ENCODE assay signal across 22 cellular contexts in the genomic region with DNA sequence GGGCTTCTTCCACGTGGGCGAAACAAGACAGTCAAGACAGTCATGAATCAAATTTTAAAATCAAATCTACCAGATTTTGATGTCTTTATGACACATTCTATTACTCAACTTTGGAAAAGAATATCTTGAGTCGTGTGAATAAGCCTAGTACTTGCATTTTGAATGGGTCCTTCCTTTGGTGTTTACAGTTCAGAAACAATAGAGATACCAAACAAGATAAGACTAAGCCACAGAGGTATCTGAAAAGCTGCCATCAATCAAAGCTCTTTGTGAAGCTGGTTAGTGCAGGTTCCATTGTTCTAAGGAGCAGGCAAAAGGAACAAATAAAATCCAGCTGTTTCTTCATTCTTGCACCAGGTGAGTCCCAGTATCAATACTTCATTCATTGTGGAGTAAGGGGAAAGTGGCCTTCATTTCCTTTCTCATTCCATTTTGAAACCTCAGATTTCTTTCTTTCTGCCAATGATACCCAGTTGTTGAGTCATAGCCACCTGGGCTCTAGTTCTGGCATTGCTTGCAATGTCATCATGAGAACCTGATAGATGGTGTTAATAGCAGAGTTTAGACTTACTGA.
DNase-seq lines count a peak whose midpoint lies in the region; TF ChIP-seq lines count a peak whose summit lies in the region.
"Had no signal": no experiment of that assay in that cellular context is flagged by ENCODE, and none has a peak within 500 bp of the region (broad histone marks: within the 10 kb centered on the region; RNA-seq: fewer than 3 reads in every experiment).

No MANE protein-coding gene starts in this region.

- H3K4me1 Mint-ChIP-seq in H9: peaks cover 28 to 58% of the 10 kb centered on the region in 2 experiments
- H3K4me1 Mint-ChIP-seq: CD4-positive, CD25-positive, alpha-beta regulatory T cell; stimulated activated effector memory CD8-positive, alpha-beta T cell treated with anti-CD3 and anti-CD28 coated beads, Interleukin-12 subunit alpha, Interleukin-12 subunit beta, amount 100 ng/mL, for 72 hours had no signal

- H3K27me3 Mint-ChIP-seq in H9 (ENCODE audit: low read depth): no peaks in the 10 kb centered on the region

- H3K14ac ChIP-seq in H9 (ENCODE audit: insufficient read depth, low read length): no peak overlapping the region

- H3K27me3 ChIP-seq in H9 (ENCODE audit: insufficient read depth, low read length): no peaks in the 10 kb centered on the region
- H3K27me3 ChIP-seq in esophagus muscularis mucosa: no peaks in the 10 kb centered on the region
- H3K27me3 ChIP-seq in osteoblast (ENCODE audit: insufficient read depth, low read length): no peaks in the 10 kb centered on the region
- H3K27me3 ChIP-seq: right lobe of liver, testis had no signal

- no peak overlapping the region for H4K91ac ChIP-seq in H9 (ENCODE audit: insufficient read length, low read depth, low read length)

- no peak overlapping the region for H3K4ac ChIP-seq in H9 (ENCODE audit: low read depth, low read length)

- H3K4me2 ChIP-seq in H9 (ENCODE audit: insufficient read depth, insufficient read length, low read length): no peak overlapping the region
- no peak overlapping the region for H3K4me2 ChIP-seq in osteoblast (ENCODE audit: insufficient read depth, low read length)

- H3K27ac ChIP-seq in H9 (ENCODE audit: insufficient read length, low read depth, low read length) (no peak overlapping the region), esophagus muscularis mucosa (replicated peaks in 1 of 4) (no peak overlapping the region), osteoblast (ENCODE audit: low read depth, low read length) (no peak overlapping the region)
- H3K27ac ChIP-seq: left ventricle myocardium inferior, right lobe of liver, testis had no signal

- no peaks in the 10 kb centered on the region for H3K36me3 ChIP-seq in esophagus muscularis mucosa
- H3K36me3 ChIP-seq in osteoblast (ENCODE audit: insufficient read depth, low read length): no peaks in the 10 kb centered on the region
- H3K36me3 ChIP-seq: left ventricle myocardium inferior, right lobe of liver had no signal

- peaks cover 1 to 4% (median 4%) of the 10 kb centered on the region in 3 experiments; a peak in 4 of 7 replicates for H3K36me3 Mint-ChIP-seq in H9 (ENCODE audit: insufficient read depth in 1 of 3, low read depth in 3 of 3)
- H3K36me3 Mint-ChIP-seq: CD4-positive, CD25-positive, alpha-beta regulatory T cell; stimulated activated effector memory CD8-positive, alpha-beta T cell treated with anti-CD3 and anti-CD28 coated beads, Interleukin-12 subunit alpha, Interleukin-12 subunit beta, amount 100 ng/mL, for 72 hours had no signal

- H3K4me3 Mint-ChIP-seq in H9: no peak overlapping the region
- H3K4me3 Mint-ChIP-seq: CD4-positive, CD25-positive, alpha-beta regulatory T cell; stimulated activated effector memory CD8-positive, alpha-beta T cell treated with anti-CD3 and anti-CD28 coated beads, Interleukin-12 subunit alpha, Interleukin-12 subunit beta, amount 100 ng/mL, for 72 hours had no signal

- no peak for TF ChIP-seq POLR2A in esophagus muscularis mucosa (IDR thresholded peaks at IDR 0.05; ENCODE audit: low read depth)

- H2BK12ac ChIP-seq in H9 (ENCODE audit: insufficient read length, low read depth, low read length): no peak overlapping the region

- H2BK120ac ChIP-seq in H9 (ENCODE audit: low read depth, low read length, poor library complexity, severe bottlenecking): no peak overlapping the region

- DNase-seq in COR-L47 (lab: John Stamatoyannopoulos, UW) (peak; percentile 21), H9 (no peak), NCI-H748 treated with DMSO at 0.1 percent for 48 hours (lab: John Stamatoyannopoulos, UW) (peak; percentile 18), esophagus muscularis mucosa (ENCODE audit: extremely low spot score) (peak; percentile 53), COLO829 (ENCODE audit: low spot score) (no peak), occipital lobe (lab: John Stamatoyannopoulos, UW) (no peak), osteoblast (ENCODE audit: insufficient read length, low spot score, missing footprints) (no peak), posterior cingulate gyrus (no peak)
- DNase-seq: activated CD4-positive, alpha-beta T cell treated with anti-CD3 and anti-CD28 coated beads, Interleukin-2, amount 50 U/mL, for 1 hour; activated CD8-positive, alpha-beta memory T cell treated with anti-CD3 and anti-CD28 coated beads, Interleukin-2, amount 50 U/mL, for 4 hours; activated naive CD4-positive, alpha-beta T cell treated with Interleukin-2 at 50 U/mL for 16 hours; amygdala; CD4-positive, CD25-positive, alpha-beta regulatory T cell; effector CD4-positive, alpha-beta T cell; left ventricle myocardium inferior; NCI-H1436 treated with DMSO at 0.1 percent for 48 hours; NCI-H446 treated with DMSO at 0.1 percent for 48 hours; nucleus accumbens; right lobe of liver; SHP77; testis had no signal

- no peak overlapping the region for H3K56ac ChIP-seq in H9 (ENCODE audit: insufficient read length, low read depth, low read length)

- intact Hi-C loops in esophagus muscularis mucosa (cut with DNase I): no loop called here
- intact Hi-C loops in posterior cingulate gyrus (cut with DNase I): no loop called here

- no peak overlapping the region for H2AK5ac ChIP-seq in H9 (ENCODE audit: insufficient read length, low read length)

- no peak overlapping the region for H3K18ac ChIP-seq in H9 (ENCODE audit: insufficient read length, low read depth, low read length)

- no peak overlapping the region for H3K9ac ChIP-seq in H9 (ENCODE audit: extremely low read depth, insufficient read length, low read length)

- H2AFZ ChIP-seq in H9 (ENCODE audit: low read length) (no peak overlapping the region), osteoblast (ENCODE audit: low read length) (no peak overlapping the region)

- H4K5ac ChIP-seq in H9 (ENCODE audit: insufficient read length, low read depth, low read length): no peak overlapping the region

- no peaks in the 10 kb centered on the region for H3K79me2 ChIP-seq in H9 (ENCODE audit: insufficient read depth, low read length)
- no peaks in the 10 kb centered on the region for H3K79me2 ChIP-seq in osteoblast (ENCODE audit: insufficient read depth, low read length)

- H3T11ph ChIP-seq in H9 (ENCODE audit: low read length): no peak overlapping the region

- H4K8ac ChIP-seq in H9 (replicated peaks; ENCODE audit: insufficient read length, low read depth, low read length): no peak overlapping the region

- no CpG with 5 or more reads among the region's 3 CpGs for WGBS in H9 (ENCODE audit: extremely low coverage, insufficient read length, low lambda C conversion rate)
- WGBS in esophagus muscularis mucosa: 75% methylated on average over 3 of the region's 3 CpGs

- H3K4me1 ChIP-seq in H9 (ENCODE audit: insufficient read depth, low read length) (peaks cover 4% of the 10 kb centered on the region), esophagus muscularis mucosa (no peaks in the 10 kb centered on the region), osteoblast (ENCODE audit: insufficient read depth, low read length) (no peaks in the 10 kb centered on the region)
- H3K4me1 ChIP-seq: left ventricle myocardium inferior, right lobe of liver, testis had no signal

- H2BK15ac ChIP-seq in H9 (ENCODE audit: low read depth, low read length): no peak overlapping the region

- no peaks in the 10 kb centered on the region for H3K79me1 ChIP-seq in H9 (ENCODE audit: insufficient read depth, low read depth, low read length, poor library complexity, severe bottlenecking)

- H3K23me2 ChIP-seq in H9 (ENCODE audit: insufficient read length, low read depth, low read length, poor library complexity, severe bottlenecking): no peaks in the 10 kb centered on the region

- H3K9me3 Mint-ChIP-seq in H9: peaks cover 3 to 4% of the 10 kb centered on the region in 2 experiments; a peak in 4 of 5 replicates

- H3K27ac Mint-ChIP-seq in H9: peak overlapping the region; percentile 42 to 85 (median 60); a peak in 4 of 7 replicates
- H3K27ac Mint-ChIP-seq: CD4-positive, CD25-positive, alpha-beta regulatory T cell; stimulated activated effector memory CD8-positive, alpha-beta T cell treated with anti-CD3 and anti-CD28 coated beads, Interleukin-12 subunit alpha, Interleukin-12 subunit beta, amount 100 ng/mL, for 72 hours had no signal

- no peak overlapping the region for H2BK20ac ChIP-seq in H9 (ENCODE audit: low read depth, low read length, poor library complexity, severe bottlenecking)

- no peak for TF ChIP-seq EP300 in esophagus muscularis mucosa (IDR thresholded peaks at IDR 0.05)

- H3K23ac ChIP-seq in H9 (ENCODE audit: insufficient read length, low read depth, low read length): no peak overlapping the region

- H4K20me1 ChIP-seq in H9 (ENCODE audit: control insufficient read depth, insufficient read depth, insufficient read length) (no peaks in the 10 kb centered on the region), osteoblast (ENCODE audit: insufficient read depth, low read length) (no peaks in the 10 kb centered on the region)

- H3K4me3 ChIP-seq in esophagus muscularis mucosa: no peak overlapping the region
- H3K4me3 ChIP-seq in osteoblast (ENCODE audit: insufficient read depth, low read length): no peak overlapping the region
- H3K4me3 ChIP-seq: left ventricle myocardium inferior, right lobe of liver, testis had no signal

- no peak overlapping the region for H2BK5ac ChIP-seq in H9 (ENCODE audit: insufficient read length, low read length)

- H3K9me3 ChIP-seq in H9 (ENCODE audit: control insufficient read depth, low read depth, low read length) (no peaks in the 10 kb centered on the region), esophagus muscularis mucosa (no peaks in the 10 kb centered on the region), osteoblast (ENCODE audit: low read depth, low read length) (no peaks in the 10 kb centered on the region)
- H3K9me3 ChIP-seq: left ventricle myocardium inferior, right lobe of liver, testis had no signal

- TF ChIP-seq CTCF in H9 (conservative IDR thresholded peaks at IDR 0.05) (no peak), esophagus muscularis mucosa (IDR thresholded peaks at IDR 0.05) (no peak), osteoblast (IDR thresholded peaks at IDR 0.05; ENCODE audit: extremely low read depth, low read depth, low read length) (no peak)

Comparison
In these comparisons a context has a peak if more than half of its experiments do, and no peak if none do; other contexts are left out.
1. DNase-seq: peak in COR-L47 (single experiment), NCI-H748 treated with DMSO at 0.1 percent for 48 hours (single experiment) and esophagus muscularis mucosa (single experiment); none in H9 (single experiment), COLO829 (single experiment), occipital lobe (single experiment), osteoblast (single experiment) and posterior cingulate gyrus (0 of 10).